Comparison of ENCODE assay signal across 15 cellular contexts in the genomic region with DNA sequence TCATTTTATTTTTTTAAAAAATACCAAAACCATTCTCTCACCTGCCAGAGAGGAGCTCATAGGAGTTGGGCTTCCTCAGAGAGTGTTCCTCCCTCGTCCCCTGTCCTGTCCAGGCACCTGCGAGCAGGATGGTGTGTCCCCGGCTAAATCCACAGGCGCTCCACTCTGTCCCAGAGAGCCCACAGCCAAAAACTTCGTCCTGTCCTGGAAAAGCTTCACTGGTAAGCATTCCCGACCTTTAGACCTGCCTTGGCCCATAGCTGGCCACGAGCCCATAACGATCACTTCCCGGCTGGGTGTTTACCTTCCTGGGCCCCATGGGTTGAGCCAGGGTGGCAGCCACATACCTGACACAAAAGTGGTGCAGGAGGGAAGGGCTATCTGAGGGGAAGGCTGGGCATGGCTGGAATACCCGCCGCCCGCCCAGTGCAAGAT. TPM values are rescaled to one million over a fixed set of nuclear protein-coding genes. Genes with fewer than 3 reads are reported as not detected.
DNase-seq lines count a peak whose midpoint lies in the region; ATAC-seq and TF ChIP-seq lines count a peak whose summit lies in the region.
"Had no signal": no experiment of that assay in that cellular context is flagged by ENCODE, and none has a peak within 500 bp of the region (broad histone marks: within the 10 kb centered on the region; RNA-seq: fewer than 3 reads in every experiment).

A gene with protein sequence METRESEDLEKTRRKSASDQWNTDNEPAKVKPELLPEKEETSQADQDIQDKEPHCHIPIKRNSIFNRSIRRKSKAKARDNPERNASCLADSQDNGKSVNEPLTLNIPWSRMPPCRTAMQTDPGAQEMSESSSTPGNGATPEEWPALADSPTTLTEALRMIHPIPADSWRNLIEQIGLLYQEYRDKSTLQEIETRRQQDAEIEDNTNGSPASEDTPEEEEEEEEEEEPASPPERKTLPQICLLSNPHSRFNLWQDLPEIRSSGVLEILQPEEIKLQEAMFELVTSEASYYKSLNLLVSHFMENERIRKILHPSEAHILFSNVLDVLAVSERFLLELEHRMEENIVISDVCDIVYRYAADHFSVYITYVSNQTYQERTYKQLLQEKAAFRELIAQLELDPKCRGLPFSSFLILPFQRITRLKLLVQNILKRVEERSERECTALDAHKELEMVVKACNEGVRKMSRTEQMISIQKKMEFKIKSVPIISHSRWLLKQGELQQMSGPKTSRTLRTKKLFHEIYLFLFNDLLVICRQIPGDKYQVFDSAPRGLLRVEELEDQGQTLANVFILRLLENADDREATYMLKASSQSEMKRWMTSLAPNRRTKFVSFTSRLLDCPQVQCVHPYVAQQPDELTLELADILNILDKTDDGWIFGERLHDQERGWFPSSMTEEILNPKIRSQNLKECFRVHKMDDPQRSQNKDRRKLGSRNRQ (minus strand): TSS at position 230 of the 435 bp plus-strand sequence. CDS start 38,366 bp downstream, outside the sequence.

- H4K20me1 ChIP-seq in PC-3 (ENCODE audit: low read length) (no peaks in the 10 kb centered on the region), neural progenitor cell (ENCODE audit: low read depth) (no peaks in the 10 kb centered on the region)

- peaks cover 18% of the 10 kb centered on the region for H3K4me1 Mint-ChIP-seq in dendritic cell treated with granulocyte-macrophage colony-stimulating factor and Interleukin-4, amounts not matched to agents 40 ng/mL and 50 ng/mL, for 4 days (ENCODE audit: low read depth)
- H3K4me1 Mint-ChIP-seq in neural progenitor cell = no peaks in the 10 kb centered on the region
- no peaks in the 10 kb centered on the region for H3K4me1 Mint-ChIP-seq in activated T-cell treated with anti-CD3 and anti-CD28 coated beads, Interleukin-2, amount 50 U/mL, for 72 hours (ENCODE audit: low read depth)

- H3F3A ChIP-seq in PC-3 (ENCODE audit: low read length, unreplicated experiment) = no peaks in the 10 kb centered on the region
- no peaks in the 10 kb centered on the region for H3F3A ChIP-seq in neural progenitor cell (ENCODE audit: low read depth)

- H2AFZ ChIP-seq in PC-3 (ENCODE audit: low read length) (no peak within 1 kb of the TSS), neural progenitor cell (replicated peaks) (no peak within 1 kb of the TSS)

- H3K4me2 ChIP-seq in PC-3 (ENCODE audit: low read length) (no peak within 1 kb of the TSS), neural progenitor cell (no peak within 1 kb of the TSS)

- no peaks in the 10 kb centered on the region for H3K36me3 Mint-ChIP-seq in dendritic cell treated with granulocyte-macrophage colony-stimulating factor and Interleukin-4, amounts not matched to agents 40 ng/mL and 50 ng/mL, for 4 days (ENCODE audit: low read depth)
- no peaks in the 10 kb centered on the region for H3K36me3 Mint-ChIP-seq in neural progenitor cell
- H3K36me3 Mint-ChIP-seq in activated T-cell treated with anti-CD3 and anti-CD28 coated beads, Interleukin-2, amount 50 U/mL, for 72 hours (ENCODE audit: insufficient read depth in 2 of 2) = no peaks in the 10 kb centered on the region

- H3K27me3 ChIP-seq in PC-3 (ENCODE audit: low read length) (no peaks in the 10 kb centered on the region), mucosa of stomach (ENCODE audit: control insufficient read depth, insufficient read depth, low read length) (no peaks in the 10 kb centered on the region), testis (no peaks in the 10 kb centered on the region), neural progenitor cell (no peaks in the 10 kb centered on the region)
- H3K27me3 ChIP-seq: esophagus squamous epithelium had no signal

- DNase-seq in PC-3 (no peak), testis (no peak), NCI-H2107 treated with DMSO at 0.1 percent for 48 hours (lab: John Stamatoyannopoulos, UW; ENCODE audit: unreplicated experiment) (no peak), neural progenitor cell (ENCODE audit: low spot score) (no peak)
- no peak for DNase-seq in activated CD4-positive, alpha-beta T cell treated with anti-CD3 and anti-CD28 coated beads for 4 hours
- no peak for DNase-seq in activated T-cell treated with anti-CD3 and anti-CD28 coated beads, Interleukin-2, amount 50 U/mL, for 72 hours
- DNase-seq: amygdala, DND-41, esophagus squamous epithelium, heart right ventricle, NCI-H146, NCI-H524 treated with DMSO at 0.1 percent for 48 hours had no signal

- H3K36me3 ChIP-seq in PC-3 (ENCODE audit: low read depth, low read length) (no peaks in the 10 kb centered on the region), mucosa of stomach (ENCODE audit: control insufficient read depth, insufficient read depth, low read length) (peaks cover 8% of the 10 kb centered on the region), testis (ENCODE audit: low read depth, missing control alignments) (no peaks in the 10 kb centered on the region), neural progenitor cell (no peaks in the 10 kb centered on the region)
- H3K36me3 ChIP-seq: esophagus squamous epithelium, heart right ventricle had no signal

- no peak within 1 kb of the TSS for H3K4me3 Mint-ChIP-seq in dendritic cell treated with granulocyte-macrophage colony-stimulating factor and Interleukin-4, amounts not matched to agents 40 ng/mL and 50 ng/mL, for 4 days
- H3K4me3 Mint-ChIP-seq in neural progenitor cell = no peak within 1 kb of the TSS
- no peak within 1 kb of the TSS for H3K4me3 Mint-ChIP-seq in activated T-cell treated with anti-CD3 and anti-CD28 coated beads, Interleukin-2, amount 50 U/mL, for 72 hours

- H3K27ac ChIP-seq in PC-3 (ENCODE audit: low read length) (no peak within 1 kb of the TSS), testis (no peak within 1 kb of the TSS), neural progenitor cell (no peak within 1 kb of the TSS)
- H3K27ac ChIP-seq: C4-2B, esophagus squamous epithelium, heart right ventricle had no signal

- TF ChIP-seq POLR2A in testis (IDR thresholded peaks at IDR 0.05) = no peak

- intact Hi-C loops in PC-3 (cut with micrococcal nuclease) = no loop called here
- intact Hi-C loops in dendritic cell treated with granulocyte-macrophage colony-stimulating factor and Interleukin-4, amounts not matched to agents 40 ng/mL and 50 ng/mL, for 4 days (cut with micrococcal nuclease) = no loop called here
- intact Hi-C loops in testis (cut with DNase I; ENCODE audit: low total_unique reads) = no loop called here

- peak within 1 kb of the TSS; percentile 56 for H3K27ac Mint-ChIP-seq in dendritic cell treated with granulocyte-macrophage colony-stimulating factor and Interleukin-4, amounts not matched to agents 40 ng/mL and 50 ng/mL, for 4 days
- H3K27ac Mint-ChIP-seq in neural progenitor cell = no peak within 1 kb of the TSS
- H3K27ac Mint-ChIP-seq in activated T-cell treated with anti-CD3 and anti-CD28 coated beads, Interleukin-2, amount 50 U/mL, for 72 hours = no peak within 1 kb of the TSS

- BruUV-seq in PC-3 (replicated peaks; lab: Mats Ljungman, UMichigan) = no TSS peak

- 88 to 90% methylated on average over 12 of the region's 12 CpGs for WGBS in testis, 2 donors

- H3K79me2 ChIP-seq in PC-3 (ENCODE audit: low read length) (no peaks in the 10 kb centered on the region), neural progenitor cell (ENCODE audit: low read depth) (no peaks in the 10 kb centered on the region)

- POLR2A ChIA-PET in PC-3 (lab: Charles Lee; ENCODE audit: unreplicated experiment) = no interaction called here

- no peaks in the 10 kb centered on the region for H3K9me2 ChIP-seq in PC-3 (replicated peaks; ENCODE audit: low read length)

- no peak within 1 kb of the TSS for H3K4me3 ChIP-seq in PC-3 (ENCODE audit: low read length)
- peak within 1 kb of the TSS; percentile 75 for H3K4me3 ChIP-seq in mucosa of stomach (ENCODE audit: low read length)
- no peak within 1 kb of the TSS for H3K4me3 ChIP-seq in testis
- no peak within 1 kb of the TSS for H3K4me3 ChIP-seq in neural progenitor cell
- H3K4me3 ChIP-seq: esophagus squamous epithelium, heart right ventricle had no signal

- H3K9ac ChIP-seq in PC-3 (ENCODE audit: low read length) (no peak within 1 kb of the TSS), mucosa of stomach (ENCODE audit: low read length) (peak within 1 kb of the TSS; percentile 82), neural progenitor cell (no peak within 1 kb of the TSS)

- H3K27me3 Mint-ChIP-seq in dendritic cell treated with granulocyte-macrophage colony-stimulating factor and Interleukin-4, amounts not matched to agents 40 ng/mL and 50 ng/mL, for 4 days = peaks cover 12% of the 10 kb centered on the region
- peaks cover 3% of the 10 kb centered on the region for H3K27me3 Mint-ChIP-seq in neural progenitor cell (ENCODE audit: insufficient read depth, low read depth)
- no peaks in the 10 kb centered on the region for H3K27me3 Mint-ChIP-seq in activated T-cell treated with anti-CD3 and anti-CD28 coated beads, Interleukin-2, amount 50 U/mL, for 72 hours (ENCODE audit: low read depth)

- H3K9me3 ChIP-seq in PC-3 (ENCODE audit: low read length) (no peaks in the 10 kb centered on the region), mucosa of stomach (ENCODE audit: control insufficient read depth, low read length) (no peaks in the 10 kb centered on the region), testis (no peaks in the 10 kb centered on the region), neural progenitor cell (ENCODE audit: low read depth) (no peaks in the 10 kb centered on the region)
- H3K9me3 ChIP-seq: esophagus squamous epithelium had no signal

- ATAC-seq in PC-3 = no peak
- no peak for ATAC-seq in activated T-cell treated with anti-CD3 and anti-CD28 coated beads, Interleukin-2, amount 50 U/mL, for 72 hours (replicated peaks in 1 of 2)

- H3K9me3 Mint-ChIP-seq in dendritic cell treated with granulocyte-macrophage colony-stimulating factor and Interleukin-4, amounts not matched to agents 40 ng/mL and 50 ng/mL, for 4 days = peaks cover 11% of the 10 kb centered on the region
- peaks cover 6% of the 10 kb centered on the region for H3K9me3 Mint-ChIP-seq in neural progenitor cell
- peaks cover 4% of the 10 kb centered on the region in 2 donors for H3K9me3 Mint-ChIP-seq in activated T-cell treated with anti-CD3 and anti-CD28 coated beads, Interleukin-2, amount 50 U/mL, for 72 hours

- CTCF ChIA-PET in PC-3 (lab: Charles Lee) = no interaction called here

- H3K4me1 ChIP-seq in PC-3 (ENCODE audit: insufficient read depth, low read length) = no peaks in the 10 kb centered on the region
- peaks cover 22% of the 10 kb centered on the region for H3K4me1 ChIP-seq in mucosa of stomach (ENCODE audit: control insufficient read depth, insufficient read depth, low read length)
- H3K4me1 ChIP-seq in testis = peaks cover 3% of the 10 kb centered on the region
- no peaks in the 10 kb centered on the region for H3K4me1 ChIP-seq in neural progenitor cell
- H3K4me1 ChIP-seq: esophagus squamous epithelium, heart right ventricle had no signal

- TF ChIP-seq CTCF in PC-3 (conservative IDR thresholded peaks at IDR 0.05; ENCODE audit: low read depth, low read length) = no peak
- no peak for TF ChIP-seq CTCF in testis (IDR thresholded peaks at IDR 0.05)
- TF ChIP-seq CTCF in neural progenitor cell (IDR thresholded peaks at IDR 0.05) = no peak

RNA-seq across cellular contexts. Expression of the gene that starts here (rescaled TPM):
- 71.3 and 80.2 TPM in 2 replicates for total RNA-seq in PC-3 (2014; rRNA removed)
- 10 to 100 TPM; 15.6 to 28.7 TPM for total RNA-seq in testis
- polyA plus RNA-seq in testis (ENCODE audit: insufficient read depth, low read depth, low replicate concordance) = 7.9 TPM
- 3.2 and 4.3 TPM in 2 replicates for total RNA-seq in neural progenitor cell (ENCODE audit: low replicate concordance)
- total RNA-seq in activated T-cell treated with anti-CD3 and anti-CD28 coated beads, Interleukin-2, amount 50 U/mL, for 72 hours = 1 to 10 TPM in 1 of 2 donors, under 1 TPM in 1; 0.55 to 2.3 TPM
